13 cellular contexts compared by ENCODE assay signal in genomic region chr5:155082401-155082800, GRCh38.
DNase-seq lines count a peak whose midpoint lies in the region; ATAC-seq and TF ChIP-seq lines count a peak whose summit lies in the region.
"Had no signal": no experiment of that assay in that cellular context is flagged by ENCODE, and none has a peak within 500 bp of the region (broad histone marks: within the 10 kb centered on the region; RNA-seq: fewer than 3 reads in every experiment).

No MANE protein-coding gene starts in this region.

- H3K79me1 ChIP-seq in neuronal stem cell (ENCODE audit: low read depth, low read length): no peaks in the 10 kb centered on the region

- H2AFZ ChIP-seq in GM23248: peak overlapping the region; percentile 28; the same call in 1 of the 2 replicates
- H2AFZ ChIP-seq in neuronal stem cell (ENCODE audit: low read length): no peak overlapping the region

- no peak overlapping the region for H4K91ac ChIP-seq in neuronal stem cell (ENCODE audit: low read depth, low read length, poor library complexity)

- H3K23ac ChIP-seq in neuronal stem cell (ENCODE audit: low read depth, low read length, poor library complexity): no peak overlapping the region

- H3K9me3 ChIP-seq in GM23248 (ENCODE audit: low read depth): no peaks in the 10 kb centered on the region
- H3K9me3 ChIP-seq in neuronal stem cell (replicated peaks in 1 of 2; ENCODE audit: control insufficient read depth in 2 of 2, insufficient read depth in 1 of 2, low read depth in 1 of 2, low read length in 2 of 2): no peaks in the 10 kb centered on the region

- no peaks in the 10 kb centered on the region; the same call in 1 of the 2 replicates for H3K27me3 ChIP-seq in GM23248 (replicated peaks; ENCODE audit: insufficient read depth)
- no peaks in the 10 kb centered on the region for H3K27me3 ChIP-seq in neuronal stem cell (ENCODE audit: control insufficient read depth in 3 of 3, insufficient read depth in 3 of 3, low read depth in 1 of 3, low read length in 3 of 3)

- H2BK15ac ChIP-seq in neuronal stem cell (ENCODE audit: low read length): no peak overlapping the region

- H3K79me2 ChIP-seq in GM23248 (ENCODE audit: insufficient read depth): no peaks in the 10 kb centered on the region

- no peaks in the 10 kb centered on the region for H3K9me2 ChIP-seq in GM23248 (ENCODE audit: insufficient read depth)

- H3K4me2 ChIP-seq in GM23248 (ENCODE audit: unreplicated experiment) (no peak overlapping the region), neuronal stem cell (ENCODE audit: insufficient read depth, low read length, poor library complexity, severe bottlenecking) (no peak overlapping the region)

- ATAC-seq in SK-N-SH treated with all-trans-retinoic acid at 6 μM for 48 hours (peak; percentile 59; the same call in 2 of the 3 replicates), HG02884 (IDR thresholded peaks at IDR 0.05; ENCODE audit: unreplicated experiment) (no peak)
- ATAC-seq: naive thymus-derived CD8-positive, alpha-beta T cell; T-helper 17 cell had no signal

- no peak overlapping the region for H2AK5ac ChIP-seq in neuronal stem cell (ENCODE audit: low read depth, low read length)

- H3K36me3 ChIP-seq in GM23248 (ENCODE audit: low read depth) (no peaks in the 10 kb centered on the region), neuronal stem cell (replicated peaks in 1 of 2; ENCODE audit: control insufficient read depth in 2 of 2, insufficient read depth in 2 of 2, low read length in 2 of 2) (no peaks in the 10 kb centered on the region)

- H3K9ac ChIP-seq in GM23248 (no peak overlapping the region), neuronal stem cell (ENCODE audit: low read depth, low read length, poor library complexity) (no peak overlapping the region)

- H3K18ac ChIP-seq in neuronal stem cell (ENCODE audit: low read length): no peak overlapping the region

- no peak for TF ChIP-seq CTCF in fibroblast of pulmonary artery (IDR thresholded peaks at IDR 0.05; ENCODE audit: low read length, missing control alignments)
- TF ChIP-seq CTCF in retinal pigment epithelial cell (conservative IDR thresholded peaks at IDR 0.05; ENCODE audit: low read depth, low read length): no peak

- H3K4me3 ChIP-seq in GM23248 (no peak overlapping the region), fibroblast of pulmonary artery (replicated peaks; ENCODE audit: low read depth, low read length) (no peak overlapping the region), retinal pigment epithelial cell (ENCODE audit: low read length) (no peak overlapping the region), neuronal stem cell (ENCODE audit: low read length in 2 of 2) (no peak overlapping the region)

- no peak overlapping the region for H2BK5ac ChIP-seq in neuronal stem cell (ENCODE audit: low read length)

- H2BK12ac ChIP-seq in neuronal stem cell (ENCODE audit: low read length): no peak overlapping the region

- H3K4me1 ChIP-seq in GM23248 (ENCODE audit: insufficient read depth) (peaks cover 14% of the 10 kb centered on the region), neuronal stem cell (ENCODE audit: control insufficient read depth in 2 of 2, insufficient read depth in 1 of 2, low read depth in 1 of 2, low read length in 2 of 2) (no peaks in the 10 kb centered on the region)

- in situ Hi-C loops in GM23248 (cut with MboI): no loop called here

- H3K14ac ChIP-seq in neuronal stem cell (ENCODE audit: low read length): no peak overlapping the region

- no peaks in the 10 kb centered on the region for H3F3A ChIP-seq in GM23248 (ENCODE audit: insufficient read depth)

- 28 to 37% methylated on average over 4 of the region's 4 CpGs for WGBS in GM23248 (ENCODE audit: low coverage in 1 of 2, low lambda C conversion rate in 2 of 2, missing lambda C conversion rate in 2 of 2), 2 experiments
- no CpG with 5 or more reads among the region's 4 CpGs for WGBS in neuronal stem cell (ENCODE audit: extremely low coverage in 2 of 2, insufficient read length in 2 of 2, insufficient replicate concordance in 1 of 2), 2 donors

- no peak overlapping the region for H3K4ac ChIP-seq in neuronal stem cell (ENCODE audit: low read length)

- no peak overlapping the region for H3K27ac ChIP-seq in GM23248
- no peak overlapping the region for H3K27ac ChIP-seq in neuronal stem cell (replicated peaks; ENCODE audit: low read length)

- no peak overlapping the region for H4K8ac ChIP-seq in neuronal stem cell (ENCODE audit: low read depth, low read length)

- no peak overlapping the region for H2BK120ac ChIP-seq in neuronal stem cell (ENCODE audit: low read depth, low read length)

- DNase-seq in GM23248 (peak; percentile 59), fibroblast of pulmonary artery (ENCODE audit: low read depth) (peak; percentile 75), retinal pigment epithelial cell (ENCODE audit: low read depth) (peak; percentile 40), NCI-H2081 treated with DMSO at 0.1 percent for 48 hours (lab: John Stamatoyannopoulos, UW) (no peak), OCI-M1 (lab: John Stamatoyannopoulos, UW) (no peak), neuronal stem cell (ENCODE audit: low spot score) (no peak)
- DNase-seq: effector CD4-positive, alpha-beta T cell; naive thymus-derived CD8-positive, alpha-beta T cell; NCI-H1694 treated with DMSO at 0.1 percent for 48 hours; stimulated activated CD4-positive, alpha-beta T cell treated with anti-CD3 and anti-CD28 coated beads, Interleukin-12 subunit alpha, Interleukin-12 subunit beta, amount 100 ng/mL, for 4 hours; T-helper 17 cell had no signal

- H4K20me1 ChIP-seq in GM23248 (ENCODE audit: insufficient read depth): no peaks in the 10 kb centered on the region

TF ChIP-seq in SK-N-SH treated with all-trans-retinoic acid at 6 μM for 48 hours, 23 proteins besides CTCF, POLR2A, EP300 and RAD21:
- TF ChIP-seq, protein P1, sequence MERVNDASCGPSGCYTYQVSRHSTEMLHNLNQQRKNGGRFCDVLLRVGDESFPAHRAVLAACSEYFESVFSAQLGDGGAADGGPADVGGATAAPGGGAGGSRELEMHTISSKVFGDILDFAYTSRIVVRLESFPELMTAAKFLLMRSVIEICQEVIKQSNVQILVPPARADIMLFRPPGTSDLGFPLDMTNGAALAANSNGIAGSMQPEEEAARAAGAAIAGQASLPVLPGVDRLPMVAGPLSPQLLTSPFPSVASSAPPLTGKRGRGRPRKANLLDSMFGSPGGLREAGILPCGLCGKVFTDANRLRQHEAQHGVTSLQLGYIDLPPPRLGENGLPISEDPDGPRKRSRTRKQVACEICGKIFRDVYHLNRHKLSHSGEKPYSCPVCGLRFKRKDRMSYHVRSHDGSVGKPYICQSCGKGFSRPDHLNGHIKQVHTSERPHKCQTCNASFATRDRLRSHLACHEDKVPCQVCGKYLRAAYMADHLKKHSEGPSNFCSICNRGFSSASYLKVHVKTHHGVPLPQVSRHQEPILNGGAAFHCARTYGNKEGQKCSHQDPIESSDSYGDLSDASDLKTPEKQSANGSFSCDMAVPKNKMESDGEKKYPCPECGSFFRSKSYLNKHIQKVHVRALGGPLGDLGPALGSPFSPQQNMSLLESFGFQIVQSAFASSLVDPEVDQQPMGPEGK (CRISPR knock-in tag; IDR thresholded peaks at IDR 0.05; ENCODE audit: borderline replicate concordance): no peak

Comparison
In these comparisons a context has a peak if more than half of its experiments do, and no peak if none do; other contexts are left out.
1. DNase-seq: peak in GM23248 (single experiment), fibroblast of pulmonary artery (single experiment) and retinal pigment epithelial cell (single experiment); none in NCI-H2081 treated with DMSO at 0.1 percent for 48 hours (single experiment), OCI-M1 (single experiment) and neuronal stem cell (single experiment).